1 cellular context compared by ENCODE assay signal in genomic region chr17:72578817-72579470, GRCh38.
A peak's percentile ranks its signal among the peaks of the same experiment; 100 is the strongest.
TF ChIP-seq lines count a peak whose summit lies in the region.

No MANE protein-coding gene starts in this region.

TF ChIP-seq in HepG2, 621 proteins besides CTCF, POLR2A, EP300 and RAD21 (continued from another document and continues in another):
- no peak for TF ChIP-seq KDM2A (CRISPR knock-in tag; IDR thresholded peaks at IDR 0.05; ENCODE audit: borderline replicate concordance, low read depth)
- TF ChIP-seq HHEX (CRISPR knock-in tag; IDR thresholded peaks at IDR 0.05) = no peak
- TF ChIP-seq GFI1 (CRISPR knock-in tag; IDR thresholded peaks at IDR 0.05; ENCODE audit: borderline replicate concordance) = no peak
- TF ChIP-seq, protein P1, sequence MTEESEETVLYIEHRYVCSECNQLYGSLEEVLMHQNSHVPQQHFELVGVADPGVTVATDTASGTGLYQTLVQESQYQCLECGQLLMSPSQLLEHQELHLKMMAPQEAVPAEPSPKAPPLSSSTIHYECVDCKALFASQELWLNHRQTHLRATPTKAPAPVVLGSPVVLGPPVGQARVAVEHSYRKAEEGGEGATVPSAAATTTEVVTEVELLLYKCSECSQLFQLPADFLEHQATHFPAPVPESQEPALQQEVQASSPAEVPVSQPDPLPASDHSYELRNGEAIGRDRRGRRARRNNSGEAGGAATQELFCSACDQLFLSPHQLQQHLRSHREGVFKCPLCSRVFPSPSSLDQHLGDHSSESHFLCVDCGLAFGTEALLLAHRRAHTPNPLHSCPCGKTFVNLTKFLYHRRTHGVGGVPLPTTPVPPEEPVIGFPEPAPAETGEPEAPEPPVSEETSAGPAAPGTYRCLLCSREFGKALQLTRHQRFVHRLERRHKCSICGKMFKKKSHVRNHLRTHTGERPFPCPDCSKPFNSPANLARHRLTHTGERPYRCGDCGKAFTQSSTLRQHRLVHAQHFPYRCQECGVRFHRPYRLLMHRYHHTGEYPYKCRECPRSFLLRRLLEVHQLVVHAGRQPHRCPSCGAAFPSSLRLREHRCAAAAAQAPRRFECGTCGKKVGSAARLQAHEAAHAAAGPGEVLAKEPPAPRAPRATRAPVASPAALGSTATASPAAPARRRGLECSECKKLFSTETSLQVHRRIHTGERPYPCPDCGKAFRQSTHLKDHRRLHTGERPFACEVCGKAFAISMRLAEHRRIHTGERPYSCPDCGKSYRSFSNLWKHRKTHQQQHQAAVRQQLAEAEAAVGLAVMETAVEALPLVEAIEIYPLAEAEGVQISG (CRISPR knock-in tag; IDR thresholded peaks at IDR 0.05) = 0 out of 2 replicates have a peak, but pooled peaks have one; percentile 17
- no peak for TF ChIP-seq BORCS8-MEF2B (CRISPR knock-in tag; IDR thresholded peaks at IDR 0.05)
- TF ChIP-seq CC2D1A (CRISPR knock-in tag; IDR thresholded peaks at IDR 0.05) = no peak
- TF ChIP-seq ZNF773 (CRISPR knock-in tag; IDR thresholded peaks at IDR 0.05; ENCODE audit: borderline replicate concordance) = no peak
- no peak for TF ChIP-seq CBX2 (IDR thresholded peaks at IDR 0.05; ENCODE audit: low read depth, low read length)
- TF ChIP-seq CBX2 (CRISPR knock-in tag; IDR thresholded peaks at IDR 0.05; ENCODE audit: low read depth) = no peak
- TF ChIP-seq YEATS2 (CRISPR knock-in tag; IDR thresholded peaks at IDR 0.05; ENCODE audit: borderline replicate concordance) = no peak
- TF ChIP-seq ZHX1 (CRISPR knock-in tag; IDR thresholded peaks at IDR 0.05; ENCODE audit: low read depth) = 0 out of 2 replicates have a peak, but pooled peaks have one; percentile 48
- TF ChIP-seq, protein P2, sequence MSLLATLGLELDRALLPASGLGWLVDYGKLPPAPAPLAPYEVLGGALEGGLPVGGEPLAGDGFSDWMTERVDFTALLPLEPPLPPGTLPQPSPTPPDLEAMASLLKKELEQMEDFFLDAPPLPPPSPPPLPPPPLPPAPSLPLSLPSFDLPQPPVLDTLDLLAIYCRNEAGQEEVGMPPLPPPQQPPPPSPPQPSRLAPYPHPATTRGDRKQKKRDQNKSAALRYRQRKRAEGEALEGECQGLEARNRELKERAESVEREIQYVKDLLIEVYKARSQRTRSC (CRISPR knock-in tag; IDR thresholded peaks at IDR 0.05; ENCODE audit: low read depth) = no peak
- TF ChIP-seq FOXK2 (IDR thresholded peaks at IDR 0.05) = no peak
- TF ChIP-seq RORA (CRISPR knock-in tag; IDR thresholded peaks at IDR 0.05) = no peak
- no peak for TF ChIP-seq NFYC (CRISPR knock-in tag; IDR thresholded peaks at IDR 0.05)
- no peak for TF ChIP-seq SIX4 (CRISPR knock-in tag; IDR thresholded peaks at IDR 0.05)
- TF ChIP-seq DR1 (CRISPR knock-in tag; IDR thresholded peaks at IDR 0.05) = no peak
- TF ChIP-seq NFIB (CRISPR knock-in tag; IDR thresholded peaks at IDR 0.05; ENCODE audit: borderline replicate concordance) = no peak
- TF ChIP-seq WIZ (CRISPR knock-in tag; IDR thresholded peaks at IDR 0.05) = no peak
- no peak for TF ChIP-seq SRY (CRISPR knock-in tag; IDR thresholded peaks at IDR 0.05)
- TF ChIP-seq HMG20A (CRISPR knock-in tag; IDR thresholded peaks at IDR 0.05; ENCODE audit: borderline replicate concordance) = peak; percentile 41; the same call in 1 of the 2 replicates
- TF ChIP-seq PHF21A (CRISPR knock-in tag; IDR thresholded peaks at IDR 0.05) = peak; percentile 42; the same call in 1 of the 2 replicates
- TF ChIP-seq, protein P3, sequence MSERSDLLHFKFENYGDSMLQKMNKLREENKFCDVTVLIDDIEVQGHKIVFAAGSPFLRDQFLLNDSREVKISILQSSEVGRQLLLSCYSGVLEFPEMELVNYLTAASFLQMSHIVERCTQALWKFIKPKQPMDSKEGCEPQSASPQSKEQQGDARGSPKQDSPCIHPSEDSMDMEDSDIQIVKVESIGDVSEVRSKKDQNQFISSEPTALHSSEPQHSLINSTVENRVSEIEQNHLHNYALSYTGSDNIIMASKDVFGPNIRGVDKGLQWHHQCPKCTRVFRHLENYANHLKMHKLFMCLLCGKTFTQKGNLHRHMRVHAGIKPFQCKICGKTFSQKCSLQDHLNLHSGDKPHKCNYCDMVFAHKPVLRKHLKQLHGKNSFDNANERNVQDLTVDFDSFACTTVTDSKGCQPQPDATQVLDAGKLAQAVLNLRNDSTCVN (CRISPR knock-in tag; IDR thresholded peaks at IDR 0.05; ENCODE audit: borderline replicate concordance) = no peak
- no peak for TF ChIP-seq ZSCAN31 (CRISPR knock-in tag; IDR thresholded peaks at IDR 0.05; ENCODE audit: low read depth)
- no peak for TF ChIP-seq ZIK1 (CRISPR knock-in tag; IDR thresholded peaks at IDR 0.05; ENCODE audit: borderline replicate concordance, low read depth)
- TF ChIP-seq, protein P4, sequence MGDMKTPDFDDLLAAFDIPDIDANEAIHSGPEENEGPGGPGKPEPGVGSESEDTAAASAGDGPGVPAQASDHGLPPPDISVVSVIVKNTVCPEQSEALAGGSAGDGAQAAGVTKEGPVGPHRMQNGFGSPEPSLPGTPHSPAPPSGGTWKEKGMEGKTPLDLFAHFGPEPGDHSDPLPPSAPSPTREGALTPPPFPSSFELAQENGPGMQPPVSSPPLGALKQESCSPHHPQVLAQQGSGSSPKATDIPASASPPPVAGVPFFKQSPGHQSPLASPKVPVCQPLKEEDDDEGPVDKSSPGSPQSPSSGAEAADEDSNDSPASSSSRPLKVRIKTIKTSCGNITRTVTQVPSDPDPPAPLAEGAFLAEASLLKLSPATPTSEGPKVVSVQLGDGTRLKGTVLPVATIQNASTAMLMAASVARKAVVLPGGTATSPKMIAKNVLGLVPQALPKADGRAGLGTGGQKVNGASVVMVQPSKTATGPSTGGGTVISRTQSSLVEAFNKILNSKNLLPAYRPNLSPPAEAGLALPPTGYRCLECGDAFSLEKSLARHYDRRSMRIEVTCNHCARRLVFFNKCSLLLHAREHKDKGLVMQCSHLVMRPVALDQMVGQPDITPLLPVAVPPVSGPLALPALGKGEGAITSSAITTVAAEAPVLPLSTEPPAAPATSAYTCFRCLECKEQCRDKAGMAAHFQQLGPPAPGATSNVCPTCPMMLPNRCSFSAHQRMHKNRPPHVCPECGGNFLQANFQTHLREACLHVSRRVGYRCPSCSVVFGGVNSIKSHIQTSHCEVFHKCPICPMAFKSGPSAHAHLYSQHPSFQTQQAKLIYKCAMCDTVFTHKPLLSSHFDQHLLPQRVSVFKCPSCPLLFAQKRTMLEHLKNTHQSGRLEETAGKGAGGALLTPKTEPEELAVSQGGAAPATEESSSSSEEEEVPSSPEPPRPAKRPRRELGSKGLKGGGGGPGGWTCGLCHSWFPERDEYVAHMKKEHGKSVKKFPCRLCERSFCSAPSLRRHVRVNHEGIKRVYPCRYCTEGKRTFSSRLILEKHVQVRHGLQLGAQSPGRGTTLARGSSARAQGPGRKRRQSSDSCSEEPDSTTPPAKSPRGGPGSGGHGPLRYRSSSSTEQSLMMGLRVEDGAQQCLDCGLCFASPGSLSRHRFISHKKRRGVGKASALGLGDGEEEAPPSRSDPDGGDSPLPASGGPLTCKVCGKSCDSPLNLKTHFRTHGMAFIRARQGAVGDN (CRISPR knock-in tag; IDR thresholded peaks at IDR 0.05) = peak; percentile 41; the same call in 1 of the 2 replicates
- TF ChIP-seq, protein P5, sequence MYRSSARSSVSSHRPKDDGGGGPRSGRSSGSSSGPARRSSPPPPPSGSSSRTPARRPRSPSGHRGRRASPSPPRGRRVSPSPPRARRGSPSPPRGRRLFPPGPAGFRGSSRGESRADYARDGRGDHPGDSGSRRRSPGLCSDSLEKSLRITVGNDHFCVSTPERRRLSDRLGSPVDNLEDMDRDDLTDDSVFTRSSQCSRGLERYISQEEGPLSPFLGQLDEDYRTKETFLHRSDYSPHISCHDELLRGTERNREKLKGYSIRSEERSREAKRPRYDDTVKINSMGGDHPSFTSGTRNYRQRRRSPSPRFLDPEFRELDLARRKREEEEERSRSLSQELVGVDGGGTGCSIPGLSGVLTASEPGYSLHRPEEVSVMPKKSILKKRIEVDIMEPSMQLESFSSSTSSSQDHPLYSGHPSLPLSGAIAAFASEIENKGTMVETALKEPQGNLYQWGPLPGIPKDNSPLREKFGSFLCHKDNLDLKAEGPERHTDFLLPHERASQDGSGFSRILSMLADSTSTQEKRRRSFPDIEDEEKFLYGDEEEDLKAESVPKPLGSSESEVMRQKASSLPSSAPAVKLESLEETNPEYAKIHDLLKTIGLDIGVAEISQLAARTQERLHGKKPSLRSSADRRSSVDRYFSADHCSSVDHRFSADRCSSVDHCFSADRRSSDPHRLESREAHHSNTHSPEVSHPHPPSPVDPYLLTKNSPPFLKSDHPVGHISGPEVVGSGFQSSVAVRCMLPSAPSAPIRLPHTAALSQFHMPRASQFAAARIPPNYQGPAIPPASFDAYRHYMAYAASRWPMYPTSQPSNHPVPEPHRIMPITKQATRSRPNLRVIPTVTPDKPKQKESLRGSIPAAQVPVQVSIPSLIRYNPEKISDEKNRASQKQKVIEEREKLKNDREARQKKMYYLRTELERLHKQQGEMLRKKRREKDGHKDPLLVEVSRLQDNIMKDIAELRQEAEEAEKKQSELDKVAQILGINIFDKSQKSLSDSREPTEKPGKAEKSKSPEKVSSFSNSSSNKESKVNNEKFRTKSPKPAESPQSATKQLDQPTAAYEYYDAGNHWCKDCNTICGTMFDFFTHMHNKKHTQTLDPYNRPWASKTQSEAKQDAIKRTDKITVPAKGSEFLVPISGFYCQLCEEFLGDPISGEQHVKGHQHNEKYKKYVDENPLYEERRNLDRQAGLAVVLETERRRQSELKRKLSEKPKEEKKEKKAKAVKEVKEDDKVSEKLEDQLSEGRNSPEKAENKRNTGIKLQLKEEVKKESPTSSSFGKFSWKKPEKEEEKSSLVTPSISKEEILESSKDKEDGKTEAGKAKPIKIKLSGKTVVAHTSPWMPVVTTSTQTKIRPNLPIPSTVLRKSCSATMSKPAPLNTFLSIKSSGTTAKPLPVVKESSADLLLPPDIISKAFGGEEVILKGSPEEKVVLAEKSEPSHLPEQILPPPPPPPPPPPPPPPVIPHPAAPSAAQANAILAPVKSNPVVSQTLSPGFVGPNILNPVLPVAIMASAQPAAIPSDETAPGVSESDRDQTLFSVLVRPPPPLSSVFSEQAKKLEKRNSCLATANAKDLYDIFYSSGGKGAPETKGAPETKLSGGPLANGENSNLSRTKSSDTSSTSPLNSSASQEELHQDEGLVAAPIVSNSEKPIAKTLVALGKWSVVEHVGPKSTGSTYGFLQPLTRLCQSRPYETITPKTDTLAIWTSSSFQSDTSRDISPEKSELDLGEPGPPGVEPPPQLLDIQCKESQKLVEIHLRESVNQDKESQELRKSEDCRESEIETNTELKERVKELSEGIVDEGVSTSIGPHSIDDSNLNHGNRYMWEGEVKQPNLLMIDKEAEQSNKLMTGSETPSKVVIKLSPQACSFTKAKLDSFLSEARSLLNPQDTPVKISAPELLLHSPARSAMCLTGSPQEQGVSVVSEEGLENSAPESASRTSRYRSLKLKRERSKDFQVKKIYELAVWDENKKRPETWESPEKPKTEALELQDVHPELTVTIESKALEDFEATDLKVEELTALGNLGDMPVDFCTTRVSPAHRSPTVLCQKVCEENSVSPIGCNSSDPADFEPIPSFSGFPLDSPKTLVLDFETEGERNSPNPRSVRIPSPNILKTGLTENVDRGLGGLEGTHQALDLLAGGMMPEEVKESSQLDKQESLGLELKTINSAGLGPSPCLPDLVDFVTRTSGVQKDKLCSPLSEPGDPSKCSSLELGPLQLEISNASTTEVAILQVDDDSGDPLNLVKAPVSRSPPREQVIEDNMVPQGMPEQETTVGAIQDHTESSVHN (CRISPR knock-in tag; IDR thresholded peaks at IDR 0.05) = no peak
- no peak for TF ChIP-seq CHCHD3 (CRISPR knock-in tag; IDR thresholded peaks at IDR 0.05)
- TF ChIP-seq FOXM1 (CRISPR knock-in tag; IDR thresholded peaks at IDR 0.05) = no peak
- no peak for TF ChIP-seq CHD2 (IDR thresholded peaks at IDR 0.05; ENCODE audit: low read depth, low read length)
- TF ChIP-seq, protein P6, sequence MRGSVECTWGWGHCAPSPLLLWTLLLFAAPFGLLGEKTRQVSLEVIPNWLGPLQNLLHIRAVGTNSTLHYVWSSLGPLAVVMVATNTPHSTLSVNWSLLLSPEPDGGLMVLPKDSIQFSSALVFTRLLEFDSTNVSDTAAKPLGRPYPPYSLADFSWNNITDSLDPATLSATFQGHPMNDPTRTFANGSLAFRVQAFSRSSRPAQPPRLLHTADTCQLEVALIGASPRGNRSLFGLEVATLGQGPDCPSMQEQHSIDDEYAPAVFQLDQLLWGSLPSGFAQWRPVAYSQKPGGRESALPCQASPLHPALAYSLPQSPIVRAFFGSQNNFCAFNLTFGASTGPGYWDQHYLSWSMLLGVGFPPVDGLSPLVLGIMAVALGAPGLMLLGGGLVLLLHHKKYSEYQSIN (CRISPR knock-in tag; IDR thresholded peaks at IDR 0.05; ENCODE audit: borderline replicate concordance) = no peak
- TF ChIP-seq NFE2L2 (IDR thresholded peaks at IDR 0.05; ENCODE audit: low read length) = no peak
- TF ChIP-seq ZNF335 (CRISPR knock-in tag; IDR thresholded peaks at IDR 0.05) = no peak
- TF ChIP-seq ZNF234 (CRISPR knock-in tag; conservative IDR thresholded peaks at IDR 0.05) = no peak
- TF ChIP-seq PHF8 (CRISPR knock-in tag; IDR thresholded peaks at IDR 0.05) = no peak
- TF ChIP-seq ZNF510 (CRISPR knock-in tag; IDR thresholded peaks at IDR 0.05; ENCODE audit: low read depth) = no peak
- TF ChIP-seq HOMEZ (CRISPR knock-in tag; IDR thresholded peaks at IDR 0.05; ENCODE audit: low read depth) = no peak
- no peak for TF ChIP-seq IKZF1 (IDR thresholded peaks at IDR 0.05)
